Comparison of ENCODE assay signal across 8 cellular contexts in genomic region chr18:22930089-22930713, GRCh38. TPM values are rescaled to one million over a fixed set of nuclear protein-coding genes. Genes with fewer than 3 reads are reported as not detected.
A peak's percentile ranks its signal among the peaks of the same experiment; 100 is the strongest.
DNase-seq lines count a peak whose midpoint lies in the region; ATAC-seq, FAIRE-seq and TF ChIP-seq lines count a peak whose summit lies in the region.

No MANE protein-coding gene starts in this region.

- no peak overlapping the region for H3K4me2 ChIP-seq in PC-3 (ENCODE audit: low read length)
- H3K4me2 ChIP-seq in neuronal stem cell (ENCODE audit: insufficient read depth, low read length, poor library complexity, severe bottlenecking) = no peak overlapping the region

- intact Hi-C loops in PC-3 (cut with micrococcal nuclease) = loop anchor here (1.0 to 5.0 kb wide), 4 partner anchors 53 to 116 kb away; no protein-coding TSS in a partner anchor

- H3K79me1 ChIP-seq in neuronal stem cell (ENCODE audit: low read depth, low read length) = peaks cover 2% of the 10 kb centered on the region

- H3K4me1 ChIP-seq in PC-3 (ENCODE audit: insufficient read depth, low read length) (peaks cover 4% of the 10 kb centered on the region), neuronal stem cell (ENCODE audit: control insufficient read depth in 2 of 2, insufficient read depth in 1 of 2, low read depth in 1 of 2, low read length in 2 of 2) (peaks cover 1 to 6% of the 10 kb centered on the region in 2 donors)

- DNase-seq in AG20443 (ENCODE audit: low spot score) (peak; percentile 80), HTR-8/SVneo (ENCODE audit: insufficient read length, low spot score) (peak; percentile 34), PC-3 (peak; percentile 83), fibroblast of gingiva (ENCODE audit: low read depth) (peak; percentile 52), neuronal stem cell (ENCODE audit: low spot score) (peak; percentile 54), superior temporal gyrus (ENCODE audit: extremely low spot score) (peak; percentile 81)
- peak; percentile 76 for DNase-seq in activated T-cell treated with anti-CD3 and anti-CD28 coated beads, Interleukin-2, amount 50 U/mL, for 1 hour

- H3F3A ChIP-seq in PC-3 (ENCODE audit: low read length, unreplicated experiment) = no peaks in the 10 kb centered on the region

- FAIRE-seq in HTR-8/SVneo (lab: Jason Lieb, UNC) = no peak

- H2AFZ ChIP-seq in PC-3 (ENCODE audit: low read length) (no peak overlapping the region), neuronal stem cell (ENCODE audit: low read length) (no peak overlapping the region)

- WGBS in neuronal stem cell (ENCODE audit: extremely low coverage in 2 of 2, insufficient read length in 2 of 2, insufficient replicate concordance in 1 of 2), 2 donors = no CpG with 5 or more reads among the region's 2 CpGs

- CTCF ChIA-PET in PC-3 (lab: Charles Lee) = interaction anchor here (1.7 kb wide), 1 partner anchor 53 kb away, joined by 8 read pairs; no protein-coding TSS in a partner anchor

- no peak overlapping the region for H4K8ac ChIP-seq in neuronal stem cell (ENCODE audit: low read depth, low read length)

- peaks cover 14% of the 10 kb centered on the region for H3K79me2 ChIP-seq in PC-3 (ENCODE audit: low read length)

- no peak overlapping the region for H3K23ac ChIP-seq in neuronal stem cell (ENCODE audit: low read depth, low read length, poor library complexity)

- TF ChIP-seq CTCF in PC-3 (conservative IDR thresholded peaks at IDR 0.05; ENCODE audit: low read depth, low read length) = peak; percentile 88

- no peak overlapping the region for H2BK12ac ChIP-seq in neuronal stem cell (ENCODE audit: low read length)

- H2AK5ac ChIP-seq in neuronal stem cell (ENCODE audit: low read depth, low read length) = no peak overlapping the region

- H3K14ac ChIP-seq in neuronal stem cell (ENCODE audit: low read length) = no peak overlapping the region

- no peak overlapping the region for H3K4ac ChIP-seq in neuronal stem cell (ENCODE audit: low read length)

- H4K20me1 ChIP-seq in PC-3 (ENCODE audit: low read length) = no peaks in the 10 kb centered on the region

- no TSS peak for BruUV-seq in PC-3 (replicated peaks; lab: Mats Ljungman, UMichigan)

- H4K91ac ChIP-seq in neuronal stem cell (ENCODE audit: low read depth, low read length, poor library complexity) = no peak overlapping the region

- H2BK15ac ChIP-seq in neuronal stem cell (ENCODE audit: low read length) = no peak overlapping the region

- H3K36me3 ChIP-seq in PC-3 (ENCODE audit: low read depth, low read length) (no peaks in the 10 kb centered on the region), neuronal stem cell (replicated peaks in 1 of 2; ENCODE audit: control insufficient read depth in 2 of 2, insufficient read depth in 2 of 2, low read length in 2 of 2) (no peaks in the 10 kb centered on the region)

- H3K27me3 ChIP-seq in PC-3 (ENCODE audit: low read length) (no peaks in the 10 kb centered on the region), neuronal stem cell (ENCODE audit: control insufficient read depth in 3 of 3, insufficient read depth in 3 of 3, low read depth in 1 of 3, low read length in 3 of 3) (no peaks in the 10 kb centered on the region)

- H2BK120ac ChIP-seq in neuronal stem cell (ENCODE audit: low read depth, low read length) = no peak overlapping the region

- H3K9ac ChIP-seq in PC-3 (ENCODE audit: low read length) = no peak overlapping the region
- H3K9ac ChIP-seq in neuronal stem cell (ENCODE audit: low read depth, low read length, poor library complexity) = no peak overlapping the region

- H3K9me3 ChIP-seq in PC-3 (ENCODE audit: low read length) (no peaks in the 10 kb centered on the region), neuronal stem cell (replicated peaks in 1 of 2; ENCODE audit: control insufficient read depth in 2 of 2, insufficient read depth in 1 of 2, low read depth in 1 of 2, low read length in 2 of 2) (no peaks in the 10 kb centered on the region)

- no peak overlapping the region for H2BK5ac ChIP-seq in neuronal stem cell (ENCODE audit: low read length)

- no peak overlapping the region for H3K27ac ChIP-seq in PC-3 (ENCODE audit: low read length)
- no peak overlapping the region for H3K27ac ChIP-seq in neuronal stem cell (replicated peaks; ENCODE audit: low read length)

- H3K18ac ChIP-seq in neuronal stem cell (ENCODE audit: low read length) = no peak overlapping the region

- H3K9me2 ChIP-seq in PC-3 (replicated peaks; ENCODE audit: low read length) = no peaks in the 10 kb centered on the region

- POLR2A ChIA-PET in PC-3 (lab: Charles Lee; ENCODE audit: unreplicated experiment) = no interaction called here

- ATAC-seq in GM18873 (IDR thresholded peaks at IDR 0.05; ENCODE audit: low FRiP score, unreplicated experiment) (peak; percentile 37), PC-3 (peak; percentile 35)

- H3K4me3 ChIP-seq in PC-3 (ENCODE audit: low read length) (no peak overlapping the region), neuronal stem cell (ENCODE audit: low read length in 2 of 2) (no peak overlapping the region)

RNA-seq across cellular contexts. Expression of gene RBBP8, which starts 2.9 kb away (rescaled TPM):
- total RNA-seq in PC-3 (2014; rRNA removed) = 31.9 and 41.1 TPM in 2 replicates
- 55.0 TPM for polyA plus RNA-seq in neuronal stem cell (2013, experiment 1 of 2)
- polyA plus RNA-seq in neuronal stem cell (2013, experiment 2 of 2) = 56.7 TPM
